8 cellular contexts compared by ENCODE assay signal in the genomic region with DNA sequence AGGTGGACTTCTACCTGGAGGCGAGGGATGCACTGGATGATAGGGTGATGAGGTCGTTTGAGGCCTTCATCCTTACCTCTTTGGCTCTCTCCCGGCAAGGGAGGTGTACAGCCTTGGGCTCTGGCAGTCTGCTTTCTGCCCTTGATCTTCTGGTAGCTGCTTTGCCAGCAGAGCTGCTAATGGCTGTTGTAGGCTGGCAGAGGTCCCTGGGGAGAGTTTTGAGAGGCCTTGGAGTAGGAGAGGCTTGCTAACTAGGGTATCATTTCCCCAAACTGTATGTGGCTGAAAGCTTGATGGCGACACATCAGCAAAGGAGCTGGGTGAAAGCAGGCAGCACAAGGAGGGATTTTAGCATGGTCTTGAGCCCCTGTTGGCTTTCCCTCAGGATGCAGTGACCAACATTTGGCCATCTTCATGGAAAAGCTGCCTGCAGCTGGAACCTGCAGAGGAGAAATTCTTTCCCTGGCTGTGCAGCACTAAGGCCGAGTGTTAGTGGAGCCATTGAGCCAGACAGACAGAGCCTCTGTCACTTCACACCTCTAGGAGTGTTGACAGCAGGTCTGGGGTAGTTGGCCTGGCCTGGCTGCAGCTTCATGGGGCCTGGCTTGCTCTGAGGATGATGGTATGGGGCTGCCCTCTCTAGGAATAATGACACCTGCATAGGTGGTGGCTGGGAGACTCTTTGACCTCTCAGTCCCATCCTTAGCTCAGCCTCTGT. TPM values are rescaled to one million over a fixed set of nuclear protein-coding genes. Genes with fewer than 3 reads are reported as not detected.
DNase-seq lines count a peak whose midpoint lies in the region; ATAC-seq and TF ChIP-seq lines count a peak whose summit lies in the region.

No MANE protein-coding gene starts in this region.

- peak overlapping the region; percentile 92 for H3K27ac Mint-ChIP-seq in central memory CD8-positive, alpha-beta T cell (ENCODE audit: low read depth)

- H3K4me3 Mint-ChIP-seq in central memory CD8-positive, alpha-beta T cell: peak overlapping the region; percentile 91

- H3K9me3 ChIP-seq in DOHH2 (ENCODE audit: control insufficient read depth, insufficient read depth, low read length) (no peaks in the 10 kb centered on the region), osteoblast (ENCODE audit: low read depth, low read length) (no peaks in the 10 kb centered on the region)

- TF ChIP-seq CTCF in DOHH2 (IDR thresholded peaks at IDR 0.05; ENCODE audit: low read depth, low read length, poor library complexity, severe bottlenecking) (no peak), osteoblast (IDR thresholded peaks at IDR 0.05; ENCODE audit: extremely low read depth, low read depth, low read length) (no peak)

- no peaks in the 10 kb centered on the region for H3K79me2 ChIP-seq in DOHH2 (ENCODE audit: control insufficient read depth, low read length)
- H3K79me2 ChIP-seq in osteoblast (ENCODE audit: insufficient read depth, low read length): peaks cover 4% of the 10 kb centered on the region

- peaks cover 65% of the 10 kb centered on the region for H3K4me1 Mint-ChIP-seq in central memory CD8-positive, alpha-beta T cell

- H3K27me3 Mint-ChIP-seq in central memory CD8-positive, alpha-beta T cell: no peaks in the 10 kb centered on the region

- peaks cover 14% of the 10 kb centered on the region for H3K36me3 Mint-ChIP-seq in central memory CD8-positive, alpha-beta T cell (ENCODE audit: insufficient read depth)

- DNase-seq in NCI-H345 treated with DMSO at 0.1 percent for 48 hours (lab: John Stamatoyannopoulos, UW; ENCODE audit: unreplicated experiment) (peak; percentile 50), osteoblast (ENCODE audit: insufficient read length, low spot score, missing footprints) (peak; percentile 85), NCI-H1048 (lab: John Stamatoyannopoulos, UW) (no peak)
- no peak for DNase-seq in central memory CD8-positive, alpha-beta T cell (ENCODE audit: low spot score in 2 of 2)

- H3K36me3 ChIP-seq in DOHH2 (ENCODE audit: control insufficient read depth, low read length): no peaks in the 10 kb centered on the region
- no peaks in the 10 kb centered on the region for H3K36me3 ChIP-seq in osteoblast (ENCODE audit: insufficient read depth, low read length)

- H3K27me3 ChIP-seq in DOHH2 (ENCODE audit: control insufficient read depth, low read length) (peaks cover 17% of the 10 kb centered on the region; the same call in 1 of the 2 replicates), osteoblast (ENCODE audit: insufficient read depth, low read length) (no peaks in the 10 kb centered on the region)

- peaks cover 15% of the 10 kb centered on the region; the same call in 1 of the 2 replicates for H3F3A ChIP-seq in DOHH2 (ENCODE audit: control insufficient read depth, insufficient read depth)

- H3K9me3 Mint-ChIP-seq in central memory CD8-positive, alpha-beta T cell: no peaks in the 10 kb centered on the region

- no peak for ATAC-seq in central memory CD8-positive, alpha-beta T cell (replicated peaks; ENCODE audit: extremely low read depth, poor library complexity, severe bottlenecking)
- ATAC-seq in HG03196 (IDR thresholded peaks at IDR 0.05; ENCODE audit: unreplicated experiment) (no peak), HG03095 (IDR thresholded peaks at IDR 0.05; ENCODE audit: unreplicated experiment) (no peak)
- no peak for ATAC-seq in activated CD4-positive, CD25-positive, alpha-beta regulatory T cell treated with anti-CD3 and anti-CD28 coated beads, Interleukin-2, amount 50 U/mL, for 24 hours

- H3K4me2 ChIP-seq in DOHH2 (ENCODE audit: low read length): peak overlapping the region; percentile 80
- peak overlapping the region; percentile 78 for H3K4me2 ChIP-seq in osteoblast (ENCODE audit: insufficient read depth, low read length)

- no peaks in the 10 kb centered on the region for H3K9me2 ChIP-seq in DOHH2 (replicated peaks; ENCODE audit: control insufficient read depth, low read length)

- H3K27ac ChIP-seq in DOHH2 (ENCODE audit: low read depth, low read length) (no peak overlapping the region), osteoblast (ENCODE audit: low read depth, low read length) (peak overlapping the region; percentile 30)

- H3K4me1 ChIP-seq in DOHH2 (ENCODE audit: control insufficient read depth, low read length) (peaks cover 52% of the 10 kb centered on the region), osteoblast (ENCODE audit: insufficient read depth, low read length) (peaks cover 28% of the 10 kb centered on the region)

- H4K20me1 ChIP-seq in DOHH2 (ENCODE audit: control insufficient read depth, insufficient read depth, low read depth, low read length) (no peaks in the 10 kb centered on the region), osteoblast (ENCODE audit: insufficient read depth, low read length) (no peaks in the 10 kb centered on the region)

- H3K4me3 ChIP-seq in DOHH2 (ENCODE audit: low read length) (peak overlapping the region; percentile 69), osteoblast (ENCODE audit: insufficient read depth, low read length) (peak overlapping the region; percentile 72)

- H2AFZ ChIP-seq in osteoblast (ENCODE audit: low read length): peak overlapping the region; percentile 90

RNA-seq across cellular contexts. Expression of gene AMPD3, which starts 3.5 kb away (rescaled TPM):
- 3.6 and 5.6 TPM in 2 replicates for total RNA-seq in osteoblast

Comparison
In these comparisons a context has a peak if more than half of its experiments do, and no peak if none do; other contexts are left out.
1. DNase-seq: peak in NCI-H345 treated with DMSO at 0.1 percent for 48 hours (single experiment) and osteoblast (single experiment); none in central memory CD8-positive, alpha-beta T cell (0 of 2) and NCI-H1048 (single experiment).